Comparison of ENCODE assay signal across 1 cellular context in the genomic region with DNA sequence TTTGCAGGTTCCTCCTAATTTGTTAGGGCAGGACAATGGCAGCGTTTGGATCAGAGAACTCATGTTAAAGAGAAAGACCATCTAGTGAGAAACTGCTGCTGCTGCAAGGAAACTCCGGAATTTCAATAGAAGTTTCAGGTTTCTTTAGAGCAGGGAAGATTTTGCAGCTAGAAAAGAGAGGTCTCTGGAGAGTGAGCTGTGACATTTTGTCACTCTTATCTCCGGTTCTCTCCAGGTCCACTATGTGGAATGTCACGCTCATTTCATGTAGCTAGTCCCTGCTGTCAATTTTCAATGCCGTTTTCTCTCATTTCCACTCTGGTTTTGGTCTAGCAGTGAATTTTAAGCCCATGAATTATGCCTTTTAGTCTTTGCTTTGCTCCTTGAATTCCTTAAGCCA.
TF ChIP-seq lines count a peak whose summit lies in the region.

No MANE protein-coding gene starts in this region.

TF ChIP-seq in WTC11, 78 proteins besides CTCF, POLR2A, EP300 and RAD21:
- no peak for TF ChIP-seq FOXP1 (CRISPR knock-in tag; IDR thresholded peaks at IDR 0.05; ENCODE audit: borderline replicate concordance)
- TF ChIP-seq IRF2 (CRISPR knock-in tag; IDR thresholded peaks at IDR 0.05; ENCODE audit: borderline replicate concordance, low read depth), result no peak
- TF ChIP-seq, protein P1, sequence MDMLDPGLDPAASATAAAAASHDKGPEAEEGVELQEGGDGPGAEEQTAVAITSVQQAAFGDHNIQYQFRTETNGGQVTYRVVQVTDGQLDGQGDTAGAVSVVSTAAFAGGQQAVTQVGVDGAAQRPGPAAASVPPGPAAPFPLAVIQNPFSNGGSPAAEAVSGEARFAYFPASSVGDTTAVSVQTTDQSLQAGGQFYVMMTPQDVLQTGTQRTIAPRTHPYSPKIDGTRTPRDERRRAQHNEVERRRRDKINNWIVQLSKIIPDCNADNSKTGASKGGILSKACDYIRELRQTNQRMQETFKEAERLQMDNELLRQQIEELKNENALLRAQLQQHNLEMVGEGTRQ (CRISPR knock-in tag; IDR thresholded peaks at IDR 0.05), result no peak
- no peak for TF ChIP-seq FOXP4 (CRISPR knock-in tag; IDR thresholded peaks at IDR 0.05)
- no peak for TF ChIP-seq CREM (CRISPR knock-in tag; IDR thresholded peaks at IDR 0.05)
- TF ChIP-seq ZBTB43 (CRISPR knock-in tag; IDR thresholded peaks at IDR 0.05), result no peak
- no peak for TF ChIP-seq GTF2I (CRISPR knock-in tag; conservative IDR thresholded peaks at IDR 0.05)
- TF ChIP-seq FOXK1 (CRISPR knock-in tag; IDR thresholded peaks at IDR 0.05), result no peak
- TF ChIP-seq ZNF263 (CRISPR knock-in tag; IDR thresholded peaks at IDR 0.05; ENCODE audit: low read depth), result no peak
- no peak for TF ChIP-seq SOX15 (CRISPR knock-in tag; IDR thresholded peaks at IDR 0.05)
- TF ChIP-seq ZNF281 (CRISPR knock-in tag; IDR thresholded peaks at IDR 0.05), result no peak
- TF ChIP-seq TEAD1 (CRISPR knock-in tag; IDR thresholded peaks at IDR 0.05), result no peak
- TF ChIP-seq, protein P2, sequence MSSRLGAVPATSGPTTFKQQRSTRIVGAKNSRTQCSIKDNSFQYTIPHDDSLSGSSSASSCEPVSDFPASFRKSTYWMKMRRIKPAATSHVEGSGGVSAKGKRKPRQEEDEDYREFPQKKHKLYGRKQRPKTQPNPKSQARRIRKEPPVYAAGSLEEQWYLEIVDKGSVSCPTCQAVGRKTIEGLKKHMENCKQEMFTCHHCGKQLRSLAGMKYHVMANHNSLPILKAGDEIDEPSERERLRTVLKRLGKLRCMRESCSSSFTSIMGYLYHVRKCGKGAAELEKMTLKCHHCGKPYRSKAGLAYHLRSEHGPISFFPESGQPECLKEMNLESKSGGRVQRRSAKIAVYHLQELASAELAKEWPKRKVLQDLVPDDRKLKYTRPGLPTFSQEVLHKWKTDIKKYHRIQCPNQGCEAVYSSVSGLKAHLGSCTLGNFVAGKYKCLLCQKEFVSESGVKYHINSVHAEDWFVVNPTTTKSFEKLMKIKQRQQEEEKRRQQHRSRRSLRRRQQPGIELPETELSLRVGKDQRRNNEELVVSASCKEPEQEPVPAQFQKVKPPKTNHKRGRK (CRISPR knock-in tag; IDR thresholded peaks at IDR 0.05; ENCODE audit: borderline replicate concordance), result no peak
- no peak for TF ChIP-seq CREB1 (CRISPR knock-in tag; IDR thresholded peaks at IDR 0.05)
